Comparison of ENCODE assay signal across 10 cellular contexts in genomic region chr3:12658593-12659058, GRCh38. TPM values are rescaled to one million over a fixed set of nuclear protein-coding genes. Genes with fewer than 3 reads are reported as not detected.
DNase-seq lines count a peak whose midpoint lies in the region; ATAC-seq and TF ChIP-seq lines count a peak whose summit lies in the region.
"Had no signal": no experiment of that assay in that cellular context is flagged by ENCODE, and none has a peak within 500 bp of the region (broad histone marks: within the 10 kb centered on the region; RNA-seq: fewer than 3 reads in every experiment).

No MANE protein-coding gene starts in this region.

- no peak overlapping the region for H3K4me3 ChIP-seq in SU-DHL-6 (ENCODE audit: insufficient read depth, low read length, poor library complexity, severe bottlenecking)
- no peak overlapping the region for H3K4me3 ChIP-seq in fibroblast of villous mesenchyme (ENCODE audit: low read depth, low read length)
- H3K4me3 ChIP-seq in mucosa of descending colon, result no peak overlapping the region

- H4K20me1 ChIP-seq in SU-DHL-6 (ENCODE audit: low read depth, low read length), result peaks cover 25% of the 10 kb centered on the region

- H3K4me1 ChIP-seq in mucosa of descending colon (ENCODE audit: low read depth), result peaks cover 40% of the 10 kb centered on the region

- no peaks in the 10 kb centered on the region for H3K27me3 ChIP-seq in SU-DHL-6 (ENCODE audit: low read length)

- no peak overlapping the region for H3K4me3 Mint-ChIP-seq in activated CD4-positive, alpha-beta T cell treated with anti-CD3 and anti-CD28 coated beads, Interleukin-2, amount 10 ng/mL, durations not matched to agents 24 days and 14 days
- peak overlapping the region; percentile 24 to 41 for H3K4me3 Mint-ChIP-seq in stimulated activated naive CD8-positive, alpha-beta T cell treated with anti-CD3 and anti-CD28 coated beads, Interleukin-15, amount 100 ng/mL, for 72 hours
- H3K4me3 Mint-ChIP-seq: activated B cell treated with CpG ODN at 0.5 μM for 24 hours had no signal

- intact Hi-C loops in activated CD4-positive, alpha-beta T cell treated with anti-CD3 and anti-CD28 coated beads, Interleukin-2, amount 10 ng/mL, durations not matched to agents 24 days and 14 days (cut with micrococcal nuclease), result no loop called here
- intact Hi-C loops in mucosa of descending colon (cut with DNase I, micrococcal nuclease), result no loop called here

- peaks cover 100% of the 10 kb centered on the region for H3K79me2 ChIP-seq in SU-DHL-6 (ENCODE audit: insufficient read depth, low read length)

- H3K36me3 ChIP-seq in SU-DHL-6 (ENCODE audit: low read length), result no peaks in the 10 kb centered on the region
- no peaks in the 10 kb centered on the region for H3K36me3 ChIP-seq in mucosa of descending colon (ENCODE audit: low read depth)

- peak overlapping the region; percentile 1 for H3K27ac Mint-ChIP-seq in activated CD4-positive, alpha-beta T cell treated with anti-CD3 and anti-CD28 coated beads, Interleukin-2, amount 10 ng/mL, durations not matched to agents 24 days and 14 days
- no peak overlapping the region for H3K27ac Mint-ChIP-seq in stimulated activated naive CD8-positive, alpha-beta T cell treated with anti-CD3 and anti-CD28 coated beads, Interleukin-15, amount 100 ng/mL, for 72 hours
- H3K27ac Mint-ChIP-seq: activated B cell treated with CpG ODN at 0.5 μM for 24 hours had no signal

- no peak overlapping the region for H3K9ac ChIP-seq in SU-DHL-6 (ENCODE audit: low read length)

- H3K36me3 Mint-ChIP-seq in activated CD4-positive, alpha-beta T cell treated with anti-CD3 and anti-CD28 coated beads, Interleukin-2, amount 10 ng/mL, durations not matched to agents 24 days and 14 days (ENCODE audit: low read depth), result peaks cover 7% of the 10 kb centered on the region

- peak overlapping the region; percentile 30 for H3K4me2 ChIP-seq in SU-DHL-6 (ENCODE audit: low read depth, low read length, poor library complexity, severe bottlenecking)

- no peaks in the 10 kb centered on the region for H3K9me3 Mint-ChIP-seq in activated CD4-positive, alpha-beta T cell treated with anti-CD3 and anti-CD28 coated beads, Interleukin-2, amount 10 ng/mL, durations not matched to agents 24 days and 14 days
- H3K9me3 Mint-ChIP-seq in stimulated activated naive CD8-positive, alpha-beta T cell treated with anti-CD3 and anti-CD28 coated beads, Interleukin-15, amount 100 ng/mL, for 72 hours, result no peaks in the 10 kb centered on the region
- H3K9me3 Mint-ChIP-seq: activated B cell treated with CpG ODN at 0.5 μM for 24 hours had no signal

- H3K9me2 ChIP-seq in SU-DHL-6 (replicated peaks; ENCODE audit: insufficient read depth, low read length), result no peaks in the 10 kb centered on the region

- no peaks in the 10 kb centered on the region for H3K27me3 Mint-ChIP-seq in activated CD4-positive, alpha-beta T cell treated with anti-CD3 and anti-CD28 coated beads, Interleukin-2, amount 10 ng/mL, durations not matched to agents 24 days and 14 days
- H3K27me3 Mint-ChIP-seq in stimulated activated naive CD8-positive, alpha-beta T cell treated with anti-CD3 and anti-CD28 coated beads, Interleukin-15, amount 100 ng/mL, for 72 hours, result no peaks in the 10 kb centered on the region
- H3K27me3 Mint-ChIP-seq: activated B cell treated with CpG ODN at 0.5 μM for 24 hours had no signal

- no peak overlapping the region for H3K27ac ChIP-seq in SU-DHL-6 (ENCODE audit: low read depth, low read length)

- TF ChIP-seq CTCF in SU-DHL-6 (IDR thresholded peaks at IDR 0.05; ENCODE audit: insufficient read depth, low read length, poor library complexity, severe bottlenecking), result no peak
- no peak for TF ChIP-seq CTCF in fibroblast of villous mesenchyme (IDR thresholded peaks at IDR 0.05; ENCODE audit: insufficient read depth, low read depth, low read length)
- no peak for TF ChIP-seq CTCF in mucosa of descending colon (IDR thresholded peaks at IDR 0.05)

- no peak overlapping the region for H2AFZ ChIP-seq in SU-DHL-6 (ENCODE audit: low read depth, low read length, severe bottlenecking)

- H3K9me3 ChIP-seq in SU-DHL-6 (ENCODE audit: insufficient read depth, low read length) (no peaks in the 10 kb centered on the region), mucosa of descending colon (no peaks in the 10 kb centered on the region)

- no peak for DNase-seq in activated CD4-positive, alpha-beta T cell treated with anti-CD3 and anti-CD28 coated beads, Interleukin-2, amount 10 ng/mL, durations not matched to agents 24 days and 14 days
- DNase-seq in activated CD4-positive, alpha-beta T cell treated with anti-CD3 and anti-CD28 coated beads for 1 hour, result no peak
- peak; percentile 87 for DNase-seq in fibroblast of villous mesenchyme (ENCODE audit: low read depth)
- no peak for DNase-seq in stimulated activated naive CD8-positive, alpha-beta T cell treated with anti-CD3 and anti-CD28 coated beads, Interleukin-15, amount 100 ng/mL, for 72 hours
- DNase-seq in NCI-H524 (lab: John Stamatoyannopoulos, UW), result no peak
- no peak for DNase-seq in activated gamma-delta T cell (lab: John Stamatoyannopoulos, UW)
- DNase-seq in mucosa of descending colon, result no peak
- DNase-seq: 8988T, activated B cell treated with CpG ODN at 0.5 μM for 24 hours had no signal

- H3K4me1 Mint-ChIP-seq in activated CD4-positive, alpha-beta T cell treated with anti-CD3 and anti-CD28 coated beads, Interleukin-2, amount 10 ng/mL, durations not matched to agents 24 days and 14 days, result peaks cover 42% of the 10 kb centered on the region
- peaks cover 68% of the 10 kb centered on the region for H3K4me1 Mint-ChIP-seq in stimulated activated naive CD8-positive, alpha-beta T cell treated with anti-CD3 and anti-CD28 coated beads, Interleukin-15, amount 100 ng/mL, for 72 hours

- H3F3A ChIP-seq in SU-DHL-6 (ENCODE audit: insufficient read depth), result peaks cover 17% of the 10 kb centered on the region; the same call in 1 of the 2 replicates

- ATAC-seq in stimulated activated naive CD8-positive, alpha-beta T cell treated with anti-CD3 and anti-CD28 coated beads, Interleukin-15, amount 100 ng/mL, for 72 hours, result no peak
- no peak for ATAC-seq in mucosa of descending colon

RNA-seq across cellular contexts. Expression of gene RAF1, which starts 5.3 kb away (rescaled TPM):
- total RNA-seq in activated CD4-positive, alpha-beta T cell treated with anti-CD3 and anti-CD28 coated beads, Interleukin-2, amount 10 ng/mL, durations not matched to agents 24 days and 14 days, result 90.5 and 93.2 TPM in 2 replicates
- total RNA-seq in fibroblast of villous mesenchyme (86.7 and 111 TPM in 2 replicates), mucosa of descending colon (10 to 100 TPM; 75.4 to 99.7 (median 76.9) TPM)
